18 cellular contexts compared by ENCODE assay signal in genomic region chr20:63179876-63180275, GRCh38. TPM values are rescaled to one million over a fixed set of nuclear protein-coding genes. Genes with fewer than 3 reads are reported as not detected.
DNase-seq lines count a peak whose midpoint lies in the region; ATAC-seq and TF ChIP-seq lines count a peak whose summit lies in the region.
"Had no signal": no experiment of that assay in that cellular context is flagged by ENCODE, and none has a peak within 500 bp of the region (broad histone marks: within the 10 kb centered on the region; RNA-seq: fewer than 3 reads in every experiment).

No MANE protein-coding gene starts in this region.

- no peak overlapping the region for H3K9ac ChIP-seq in neural progenitor cell

- no CpG with 5 or more reads among the region's 8 CpGs for WGBS in esophagus squamous epithelium, 2 donors

- TF ChIP-seq CTCF in glutamatergic neuron (IDR thresholded peaks at IDR 0.05; ENCODE audit: partially characterized antibody, unreplicated experiment): no peak
- TF ChIP-seq CTCF in neural progenitor cell (IDR thresholded peaks at IDR 0.05): no peak
- no peak for TF ChIP-seq CTCF in esophagus squamous epithelium (IDR thresholded peaks at IDR 0.05)

- no peak overlapping the region for H3K27ac Mint-ChIP-seq in CD4-positive, CD25-positive, alpha-beta regulatory T cell
- H3K27ac Mint-ChIP-seq in T-cell: no peak overlapping the region
- H3K27ac Mint-ChIP-seq in glutamatergic neuron (ENCODE audit: unreplicated experiment): no peak overlapping the region
- no peak overlapping the region for H3K27ac Mint-ChIP-seq in neural progenitor cell
- H3K27ac Mint-ChIP-seq: HFFc6 had no signal

- no peak overlapping the region for H3K4me2 ChIP-seq in neural progenitor cell

- H3K4me3 ChIP-seq in CD4-positive, CD25-positive, alpha-beta regulatory T cell (ENCODE audit: low read depth, low read length): no peak overlapping the region
- no peak overlapping the region for H3K4me3 ChIP-seq in neural progenitor cell
- no peak overlapping the region for H3K4me3 ChIP-seq in esophagus squamous epithelium
- H3K4me3 ChIP-seq: colonic mucosa had no signal

- no peak for TF ChIP-seq POLR2A in esophagus squamous epithelium (IDR thresholded peaks at IDR 0.05)

- no peaks in the 10 kb centered on the region for H3K36me3 Mint-ChIP-seq in CD4-positive, CD25-positive, alpha-beta regulatory T cell
- H3K36me3 Mint-ChIP-seq in T-cell: no peaks in the 10 kb centered on the region
- no peaks in the 10 kb centered on the region for H3K36me3 Mint-ChIP-seq in glutamatergic neuron (ENCODE audit: unreplicated experiment)
- H3K36me3 Mint-ChIP-seq in neural progenitor cell: no peaks in the 10 kb centered on the region

- H3K79me2 ChIP-seq in neural progenitor cell (ENCODE audit: low read depth): no peaks in the 10 kb centered on the region

- peaks cover 11% of the 10 kb centered on the region for H3K4me1 ChIP-seq in CD4-positive, CD25-positive, alpha-beta regulatory T cell (ENCODE audit: control insufficient read depth, insufficient read depth, low read length, poor library complexity, severe bottlenecking)
- H3K4me1 ChIP-seq in neural progenitor cell: peaks cover 36% of the 10 kb centered on the region
- peaks cover 8 to 48% (median 24%) of the 10 kb centered on the region in 3 donors for H3K4me1 ChIP-seq in esophagus squamous epithelium

- H3K9me3 Mint-ChIP-seq in CD4-positive, CD25-positive, alpha-beta regulatory T cell: peaks cover 0 to 2% (median 0%) of the 10 kb centered on the region in 7 donors
- no peaks in the 10 kb centered on the region for H3K9me3 Mint-ChIP-seq in T-cell
- H3K9me3 Mint-ChIP-seq in glutamatergic neuron (ENCODE audit: unreplicated experiment): peaks cover 21% of the 10 kb centered on the region
- no peaks in the 10 kb centered on the region for H3K9me3 Mint-ChIP-seq in neural progenitor cell
- H3K9me3 Mint-ChIP-seq: HFFc6 had no signal

- peaks cover 0 to 16% (median 5%) of the 10 kb centered on the region in 4 donors for H3K4me1 Mint-ChIP-seq in CD4-positive, CD25-positive, alpha-beta regulatory T cell
- peaks cover 6 to 17% (median 12%) of the 10 kb centered on the region in 3 donors for H3K4me1 Mint-ChIP-seq in T-cell
- H3K4me1 Mint-ChIP-seq in glutamatergic neuron (ENCODE audit: low read depth, unreplicated experiment): peaks cover 7% of the 10 kb centered on the region
- peaks cover 42% of the 10 kb centered on the region for H3K4me1 Mint-ChIP-seq in neural progenitor cell

- H3K27ac ChIP-seq in CD4-positive, CD25-positive, alpha-beta regulatory T cell (ENCODE audit: insufficient read depth, low read length, poor library complexity, severe bottlenecking): no peak overlapping the region
- H3K27ac ChIP-seq in neural progenitor cell: no peak overlapping the region
- H3K27ac ChIP-seq in esophagus squamous epithelium: no peak overlapping the region
- H3K27ac ChIP-seq: breast epithelium, C4-2B, colonic mucosa had no signal

- intact Hi-C loops in esophagus squamous epithelium (cut with DNase I): loop anchor here (5.0 kb wide), 1 partner anchor 123 kb away; no protein-coding TSS in a partner anchor

- no peaks in the 10 kb centered on the region for H3K9me3 ChIP-seq in CD4-positive, CD25-positive, alpha-beta regulatory T cell (ENCODE audit: control insufficient read depth in 2 of 2, low read length in 2 of 2)
- H3K9me3 ChIP-seq in neural progenitor cell (ENCODE audit: low read depth) (no peaks in the 10 kb centered on the region), esophagus squamous epithelium (no peaks in the 10 kb centered on the region)
- H3K9me3 ChIP-seq: breast epithelium, colonic mucosa had no signal

- H3F3A ChIP-seq in neural progenitor cell (ENCODE audit: low read depth): peaks cover 48% of the 10 kb centered on the region

- H2AFZ ChIP-seq in neural progenitor cell (replicated peaks): no peak overlapping the region

- no peak for ATAC-seq in CD4-positive, CD25-positive, alpha-beta regulatory T cell (ENCODE audit: low read depth in 2 of 2)
- no peak for ATAC-seq in T-cell (replicated peaks in 1 of 4)

- no peaks in the 10 kb centered on the region for H3K36me3 ChIP-seq in CD4-positive, CD25-positive, alpha-beta regulatory T cell (ENCODE audit: control insufficient read depth, insufficient read depth, low read length)
- H3K36me3 ChIP-seq in neural progenitor cell (no peaks in the 10 kb centered on the region), esophagus squamous epithelium (no peaks in the 10 kb centered on the region)
- H3K36me3 ChIP-seq: breast epithelium, colonic mucosa had no signal

- CTCF ChIA-PET in T-cell (lab: Charles Lee): no interaction called here

- peak overlapping the region in 3 of 4 donors; percentile 67 to 92 (median 75) for H3K4me3 Mint-ChIP-seq in CD4-positive, CD25-positive, alpha-beta regulatory T cell
- peak overlapping the region in 2 of 3 donors; percentile 3 to 68 for H3K4me3 Mint-ChIP-seq in T-cell
- H3K4me3 Mint-ChIP-seq in glutamatergic neuron (ENCODE audit: unreplicated experiment): peak overlapping the region; percentile 86
- H3K4me3 Mint-ChIP-seq in neural progenitor cell: peak overlapping the region; percentile 83
- H3K4me3 Mint-ChIP-seq: HFFc6 had no signal

- POLR2A ChIA-PET in T-cell (lab: Charles Lee): no interaction called here

- DNase-seq in CD4-positive, CD25-positive, alpha-beta regulatory T cell: no peak
- DNase-seq in T-cell (no peak), glutamatergic neuron (no peak), neural progenitor cell (ENCODE audit: low spot score) (no peak), NCI-H1092 treated with DMSO at 0.1 percent for 48 hours (lab: John Stamatoyannopoulos, UW) (no peak), esophagus squamous epithelium (lab: John Stamatoyannopoulos, UW) (no peak), OCI-M2 (lab: John Stamatoyannopoulos, UW; ENCODE audit: unreplicated experiment) (no peak), ecto neural progenitor cell (ENCODE audit: low spot score) (no peak)
- DNase-seq: kidney glomerular epithelial cell had no signal

- peaks cover 35% of the 10 kb centered on the region for H3K27me3 Mint-ChIP-seq in CD4-positive, CD25-positive, alpha-beta regulatory T cell
- peaks cover 20 to 49% of the 10 kb centered on the region in 2 donors for H3K27me3 Mint-ChIP-seq in T-cell
- peaks cover 20% of the 10 kb centered on the region for H3K27me3 Mint-ChIP-seq in glutamatergic neuron (ENCODE audit: unreplicated experiment)
- peaks cover 15% of the 10 kb centered on the region for H3K27me3 Mint-ChIP-seq in neural progenitor cell (ENCODE audit: insufficient read depth, low read depth)

- no peaks in the 10 kb centered on the region for H3K27me3 ChIP-seq in CD4-positive, CD25-positive, alpha-beta regulatory T cell (ENCODE audit: control insufficient read depth, insufficient read depth, low read length)
- H3K27me3 ChIP-seq in neural progenitor cell (peaks cover 49% of the 10 kb centered on the region), esophagus squamous epithelium (peaks cover 29 to 92% (median 37%) of the 10 kb centered on the region in 4 donors)

- peaks cover 59% of the 10 kb centered on the region for H4K20me1 ChIP-seq in neural progenitor cell (ENCODE audit: low read depth)

RNA-seq across cellular contexts. Expression of gene YTHDF1, which starts 36.1 kb away (rescaled TPM):
- 37.9 TPM for total RNA-seq in CD4-positive, CD25-positive, alpha-beta regulatory T cell
- 10 to 100 TPM; 28.5 to 38.4 (median 32.2) TPM for polyA plus RNA-seq in CD4-positive, CD25-positive, alpha-beta regulatory T cell
- total RNA-seq in T-cell (10 to 100 TPM; 36.7 to 44.5 (median 42.2) TPM), glutamatergic neuron (ENCODE audit: unreplicated experiment) (43.3 TPM), neural progenitor cell (ENCODE audit: low replicate concordance) (26.8 and 28.1 TPM in 2 replicates), esophagus squamous epithelium (10 to 100 TPM; 19.9 to 29.2 (median 22.9) TPM)

RNA-seq across cellular contexts. Expression of gene BIRC7, which starts 55.8 kb away (rescaled TPM):
- not detected for total RNA-seq in CD4-positive, CD25-positive, alpha-beta regulatory T cell
- polyA plus RNA-seq in CD4-positive, CD25-positive, alpha-beta regulatory T cell: not detected
- not detected for total RNA-seq in T-cell
- total RNA-seq in glutamatergic neuron (ENCODE audit: unreplicated experiment): not detected
- not detected in 2 replicates for total RNA-seq in neural progenitor cell (ENCODE audit: low replicate concordance)
- total RNA-seq in esophagus squamous epithelium: under 1 TPM in 1 of 4 donors, not detected in 3; 0.57 TPM
- total RNA-seq: colonic mucosa, HFFc6, IMR-90, lung microvascular endothelial cell, osteocyte, urinary bladder had no signal
- polyA plus RNA-seq: adipose tissue, IMR-90 had no signal

Comparison
In these comparisons a context has a peak if more than half of its experiments do, and no peak if none do; other contexts are left out.
1. H3K4me3 Mint-ChIP-seq: peak in every context shown above with its lines; median percentile 86 in glutamatergic neuron; 83 in neural progenitor cell; 75 in CD4-positive, CD25-positive, alpha-beta regulatory T cell; 36 in T-cell.